Comparison of ENCODE assay signal across 15 cellular contexts in genomic region chr2:168278424-168278888, GRCh38. TPM values are rescaled to one million over a fixed set of nuclear protein-coding genes. Genes with fewer than 3 reads are reported as not detected.
DNase-seq lines count a peak whose midpoint lies in the region; ATAC-seq and TF ChIP-seq lines count a peak whose summit lies in the region.
"Had no signal": no experiment of that assay in that cellular context is flagged by ENCODE, and none has a peak within 500 bp of the region (broad histone marks: within the 10 kb centered on the region; RNA-seq: fewer than 3 reads in every experiment).

No MANE protein-coding gene starts in this region.

- WGBS in mesodermal cell (ENCODE audit: insufficient coverage in 2 of 2), 2 experiments = 54 to 79% methylated on average over 3 of the region's 5 CpGs

- H3K9me3 Mint-ChIP-seq in effector memory CD8-positive, alpha-beta T cell = no peaks in the 10 kb centered on the region
- H3K9me3 Mint-ChIP-seq: H9; stimulated activated memory B cell treated with anti-CD40 and anti-IgM and Interleukin-4, amounts not matched to agents 10 μg/mL and 1 μg/mL and 100 μg/mL, for 72 hours had no signal

- TF ChIP-seq CTCF in astrocyte of the cerebellum (IDR thresholded peaks at IDR 0.05; ENCODE audit: low read depth, low read length, missing control alignments) = no peak

- no peak for ATAC-seq in GM18502 (IDR thresholded peaks at IDR 0.05; ENCODE audit: poor library complexity, unreplicated experiment)
- ATAC-seq in GM18511 (IDR thresholded peaks at IDR 0.05; ENCODE audit: unreplicated experiment) = no peak
- ATAC-seq in effector memory CD8-positive, alpha-beta T cell (replicated peaks) = no peak
- ATAC-seq: stimulated activated memory B cell treated with anti-CD40 and anti-IgM and Interleukin-4, amounts not matched to agents 10 μg/mL and 1 μg/mL and 100 μg/mL, for 72 hours had no signal

- DNase-seq in DMS153 (lab: John Stamatoyannopoulos, UW) = peak; percentile 81
- peak; percentile 52 for DNase-seq in MV-4-11 (lab: John Stamatoyannopoulos, UW)
- peak; percentile 67 for DNase-seq in astrocyte of the cerebellum (ENCODE audit: low read depth)
- no peak for DNase-seq in Ammon's horn (ENCODE audit: low spot score)
- DNase-seq in effector memory CD8-positive, alpha-beta T cell = no peak
- DNase-seq: caudate nucleus; DMS 273 treated with DMSO at 0.1 percent for 48 hours; H9; NCI-H1694 treated with DMSO at 0.1 percent for 48 hours; stimulated activated CD4-positive, alpha-beta T cell treated with anti-CD3 and anti-CD28 coated beads, Interleukin-15, amount 100 ng/mL, for 24 hours; T-helper 1 cell had no signal

- peak overlapping the region; percentile 59 for H3K27ac ChIP-seq in mesodermal cell (ENCODE audit: low read depth, low read length, severe bottlenecking)

- no peaks in the 10 kb centered on the region for H3K36me3 Mint-ChIP-seq in effector memory CD8-positive, alpha-beta T cell (ENCODE audit: insufficient read depth)
- H3K36me3 Mint-ChIP-seq: stimulated activated memory B cell treated with anti-CD40 and anti-IgM and Interleukin-4, amounts not matched to agents 10 μg/mL and 1 μg/mL and 100 μg/mL, for 72 hours had no signal

- H3K27ac Mint-ChIP-seq in effector memory CD8-positive, alpha-beta T cell = no peak overlapping the region
- H3K27ac Mint-ChIP-seq: H9; stimulated activated memory B cell treated with anti-CD40 and anti-IgM and Interleukin-4, amounts not matched to agents 10 μg/mL and 1 μg/mL and 100 μg/mL, for 72 hours had no signal

- H3K4me3 Mint-ChIP-seq in effector memory CD8-positive, alpha-beta T cell = no peak overlapping the region
- H3K4me3 Mint-ChIP-seq: H9; stimulated activated memory B cell treated with anti-CD40 and anti-IgM and Interleukin-4, amounts not matched to agents 10 μg/mL and 1 μg/mL and 100 μg/mL, for 72 hours had no signal

- in situ Hi-C loops in astrocyte of the cerebellum (cut with HindIII; ENCODE audit: low sequenced_read_pairs) = no loop called here

- no peak overlapping the region for H3K4me3 ChIP-seq in astrocyte of the cerebellum (ENCODE audit: low read depth, low read length)
- H3K4me3 ChIP-seq in mesodermal cell (ENCODE audit: extremely low read depth, insufficient read depth, low read length, poor library complexity, severe bottlenecking) = no peak overlapping the region

- H3K36me3 ChIP-seq in mesodermal cell (ENCODE audit: control insufficient read depth, insufficient read depth, low read length) = no peaks in the 10 kb centered on the region

- no peaks in the 10 kb centered on the region for H3K9me3 ChIP-seq in mesodermal cell (ENCODE audit: control insufficient read depth, low read length)

- H3K4me1 Mint-ChIP-seq in effector memory CD8-positive, alpha-beta T cell (ENCODE audit: low read depth in 2 of 2) = no peaks in the 10 kb centered on the region
- H3K4me1 Mint-ChIP-seq: H9; stimulated activated memory B cell treated with anti-CD40 and anti-IgM and Interleukin-4, amounts not matched to agents 10 μg/mL and 1 μg/mL and 100 μg/mL, for 72 hours had no signal

- H3K4me1 ChIP-seq in mesodermal cell (ENCODE audit: control insufficient read depth, insufficient read depth, low read length, poor library complexity, severe bottlenecking) = no peaks in the 10 kb centered on the region

- H3K27me3 Mint-ChIP-seq in effector memory CD8-positive, alpha-beta T cell = peaks cover 11 to 17% of the 10 kb centered on the region in 2 donors

RNA-seq across cellular contexts. Expression of gene STK39, which starts 31.1 kb away (rescaled TPM):
- polyA plus RNA-seq in mesodermal cell (2013, experiment 1 of 2) = 25.0 TPM
- 27.5 TPM for polyA plus RNA-seq in mesodermal cell (2013, experiment 2 of 2)

Comparison
In these comparisons a context has a peak if more than half of its experiments do, and no peak if none do; other contexts are left out.
1. DNase-seq: peak in DMS153 (single experiment), MV-4-11 (single experiment) and astrocyte of the cerebellum (single experiment); none in Ammon's horn (single experiment) and effector memory CD8-positive, alpha-beta T cell (0 of 3).